Comparison of ENCODE assay signal across 26 cellular contexts in genomic region chr11:71437879-71438278, GRCh38.
"Had no signal": no experiment of that assay in that cellular context is flagged by ENCODE, and none has a peak within 500 bp of the region (broad histone marks: within the 10 kb centered on the region; RNA-seq: fewer than 3 reads in every experiment).

No MANE protein-coding gene starts in this region.

- ATAC-seq: activated naive CD4-positive, alpha-beta T cell treated with anti-CD3 and anti-CD28 coated beads, Interleukin-2, amount 50 U/mL, for 72 hours; activated T-cell treated with anti-CD3 and anti-CD28 coated beads, Interleukin-2, amount 50 U/mL, for 72 hours; body of pancreas; effector memory CD8-positive, alpha-beta T cell; gastroesophageal sphincter; left cardiac atrium; left ventricle myocardium superior; pancreas; T-helper 17 cell had no signal

- H3K4me3 ChIP-seq: body of pancreas, gastroesophageal sphincter, pancreas, right atrium auricular region, spleen, tibial nerve had no signal

- H3K4me1 ChIP-seq: body of pancreas, pancreas had no signal

- H3K27me3 ChIP-seq: body of pancreas, gastroesophageal sphincter, pancreas, right atrium auricular region, spleen, tibial nerve had no signal

- FAIRE-seq: endothelial cell of umbilical vein, keratinocyte, pancreas had no signal

- H3K27ac ChIP-seq: body of pancreas, gastroesophageal sphincter, pancreas, right atrium auricular region, spleen, tibial nerve had no signal

- DNase-seq: activated CD4-positive, alpha-beta T cell treated with anti-CD3 and anti-CD28 coated beads for 4 hours; activated CD4-positive, alpha-beta T cell treated with anti-CD3 and anti-CD28 coated beads, Interleukin-2, amount 50 U/mL, for 4 hours; activated naive CD4-positive, alpha-beta T cell; activated T-cell treated with anti-CD3 and anti-CD28 coated beads for 4 hours; activated T-cell treated with anti-CD3 and anti-CD28 coated beads, Interleukin-2, amount 50 U/mL, for 72 hours; anterior cingulate cortex; cerebellar nuclear complex; cortex of kidney; effector memory CD8-positive, alpha-beta T cell; hippocampal formation; left cardiac atrium; left ventricle myocardium superior; mammary epithelial cell; nephron progenitor cell; spleen; stimulated activated naive CD4-positive, alpha-beta T cell; T-helper 17 cell; T1000 had no signal

- H3K9me3 ChIP-seq: body of pancreas, gastroesophageal sphincter, pancreas, right atrium auricular region, spleen, tibial nerve had no signal
